8 cellular contexts compared by ENCODE assay signal in genomic region chr14:31207287-31207745, GRCh38. TPM values are rescaled to one million over a fixed set of nuclear protein-coding genes. Genes with fewer than 3 reads are reported as not detected.
DNase-seq lines count a peak whose midpoint lies in the region; ATAC-seq and TF ChIP-seq lines count a peak whose summit lies in the region.

No MANE protein-coding gene starts in this region.

- peak overlapping the region; percentile 84 for H3K27ac Mint-ChIP-seq in endothelial cell (ENCODE audit: unreplicated experiment)
- H3K27ac Mint-ChIP-seq in natural killer cell treated with Interleukin-12 subunit alpha and Interleukin-12 subunit beta and Interleukin-15 and Interleukin-18, amount 100 ng/mL, for 72 hours: peak overlapping the region; percentile 98 to 99

- peaks cover 5% of the 10 kb centered on the region; the same call in 1 of the 2 replicates for H3K4me1 ChIP-seq in Panc1 (ENCODE audit: control insufficient read depth, insufficient read depth, low read length)

- peaks cover 26% of the 10 kb centered on the region for H3K4me1 Mint-ChIP-seq in endothelial cell (ENCODE audit: unreplicated experiment)
- H3K4me1 Mint-ChIP-seq in natural killer cell treated with Interleukin-12 subunit alpha and Interleukin-12 subunit beta and Interleukin-15 and Interleukin-18, amount 100 ng/mL, for 72 hours (ENCODE audit: low read depth in 2 of 2): peaks cover 31 to 42% of the 10 kb centered on the region in 2 donors

- intact Hi-C loops in Panc1 (cut with micrococcal nuclease; ENCODE audit: unreplicated experiment): loop anchor here (10.0 kb wide), 1 partner anchor 147 kb away; no protein-coding TSS in a partner anchor

- peak; percentile 26 for ATAC-seq in HG02623 (IDR thresholded peaks at IDR 0.05; ENCODE audit: unreplicated experiment)
- no peak; the same call in none of the 2 replicates for ATAC-seq in Panc1
- ATAC-seq in natural killer cell treated with Interleukin-12 subunit alpha and Interleukin-12 subunit beta and Interleukin-15 and Interleukin-18, amount 100 ng/mL, for 72 hours: no peak

- peak overlapping the region; percentile 80 for H3K27ac ChIP-seq in Panc1 (ENCODE audit: low read length)

- H3K36me3 Mint-ChIP-seq in endothelial cell (ENCODE audit: low read depth, unreplicated experiment): peaks cover 14% of the 10 kb centered on the region
- peaks cover 5% of the 10 kb centered on the region for H3K36me3 Mint-ChIP-seq in natural killer cell treated with Interleukin-12 subunit alpha and Interleukin-12 subunit beta and Interleukin-15 and Interleukin-18, amount 100 ng/mL, for 72 hours

- no peaks in the 10 kb centered on the region for H3K27me3 ChIP-seq in Panc1 (ENCODE audit: control insufficient read depth, insufficient read depth, low read length)

- TF ChIP-seq CTCF in Panc1 (IDR thresholded peaks at IDR 0.05): no peak
- TF ChIP-seq CTCF in endothelial cell (IDR thresholded peaks at IDR 0.05; ENCODE audit: unreplicated experiment): no peak

- H3K4me3 ChIP-seq in Panc1 (ENCODE audit: low read depth in 2 of 2, low read length in 2 of 2): peak overlapping the region; percentile 67 to 75

- H3K36me3 ChIP-seq in Panc1 (ENCODE audit: control insufficient read depth, insufficient read depth, low read length): peaks cover 4% of the 10 kb centered on the region

- POLR2A ChIA-PET in Panc1 (lab: Charles Lee): no interaction called here

- CTCF ChIA-PET in Panc1 (lab: Charles Lee): interaction anchor here (0.6 kb wide), 1 partner anchor 83 kb away, joined by 3 read pairs; no protein-coding TSS in a partner anchor

- H3K4me3 Mint-ChIP-seq in endothelial cell (ENCODE audit: unreplicated experiment): peak overlapping the region; percentile 91
- H3K4me3 Mint-ChIP-seq in natural killer cell treated with Interleukin-12 subunit alpha and Interleukin-12 subunit beta and Interleukin-15 and Interleukin-18, amount 100 ng/mL, for 72 hours: peak overlapping the region; percentile 96

- H3K27me3 Mint-ChIP-seq in endothelial cell (ENCODE audit: unreplicated experiment): peaks cover 9% of the 10 kb centered on the region
- H3K27me3 Mint-ChIP-seq in natural killer cell treated with Interleukin-12 subunit alpha and Interleukin-12 subunit beta and Interleukin-15 and Interleukin-18, amount 100 ng/mL, for 72 hours: no peaks in the 10 kb centered on the region

- peak; percentile 65 for DNase-seq in DMS53 treated with DMSO at 0.1 percent for 48 hours (lab: John Stamatoyannopoulos, UW; ENCODE audit: unreplicated experiment)
- DNase-seq in DMS53 (lab: John Stamatoyannopoulos, UW): no peak
- DNase-seq in Panc1 (ENCODE audit: low read depth, low spot score): no peak
- DNase-seq in endothelial cell (ENCODE audit: low spot score): no peak
- DNase-seq in natural killer cell treated with Interleukin-12 subunit alpha and Interleukin-12 subunit beta and Interleukin-15 and Interleukin-18, amount 100 ng/mL, for 72 hours (ENCODE audit: low spot score): no peak
- no peak for DNase-seq in AG08396 (ENCODE audit: low spot score)
- no peak for DNase-seq in NCI-H446 (lab: John Stamatoyannopoulos, UW)

- H3K9me3 Mint-ChIP-seq in endothelial cell (ENCODE audit: unreplicated experiment): no peaks in the 10 kb centered on the region
- H3K9me3 Mint-ChIP-seq in natural killer cell treated with Interleukin-12 subunit alpha and Interleukin-12 subunit beta and Interleukin-15 and Interleukin-18, amount 100 ng/mL, for 72 hours: no peaks in the 10 kb centered on the region

- H3K9me3 ChIP-seq in Panc1 (ENCODE audit: control insufficient read depth, insufficient read depth, low read depth, low read length): no peaks in the 10 kb centered on the region

- BruUV-seq in Panc1 (replicated peaks; lab: Mats Ljungman, UMichigan): no TSS peak

- in situ Hi-C loops in Panc1 (cut with HindIII; ENCODE audit: low pct_unique_long_range_greater_than_20kb, low sequenced_read_pairs): no loop called here

RNA-seq across cellular contexts. Expression of gene HECTD1, which starts 0.3 kb away (rescaled TPM):
- 101 TPM for total RNA-seq in Panc1 (2021; ENCODE audit: unreplicated experiment)
- 47.7 TPM for polyA plus RNA-seq in Panc1 (2012; ENCODE audit: insufficient read length)
- 222 TPM for total RNA-seq in endothelial cell (ENCODE audit: unreplicated experiment)
- 100 to 1,000 TPM in 1 of 2 donors, 10 to 100 TPM in 1; 99.1 to 135 TPM for total RNA-seq in natural killer cell treated with Interleukin-12 subunit alpha and Interleukin-12 subunit beta and Interleukin-15 and Interleukin-18, amount 100 ng/mL, for 72 hours
